In genomic region chr16:14974331-14974655, GRCh38 we compare ENCODE assay signal across 8 cellular contexts. TPM values are rescaled to one million over a fixed set of nuclear protein-coding genes. Genes with fewer than 3 reads are reported as not detected.
DNase-seq lines count a peak whose midpoint lies in the region; ATAC-seq and TF ChIP-seq lines count a peak whose summit lies in the region.
"Not testable (repeated sequence)": the region's sequence is repeated elsewhere in the genome, so short reads cannot be mapped to it uniquely, and the experiment has no call there.

No MANE protein-coding gene starts in this region.

- peak overlapping the region; percentile 89 to 96 (median 94) for H3K4me3 Mint-ChIP-seq in CD8-positive, alpha-beta memory T cell
- H3K4me3 Mint-ChIP-seq in activated naive CD8-positive, alpha-beta T cell treated with anti-CD3 and anti-CD28 coated beads, Interleukin-2, amount 10 ng/mL, durations not matched to agents 7 days and 5 days: peak overlapping the region; percentile 90

- not testable (repeated sequence) for DNase-seq in CD8-positive, alpha-beta memory T cell; activated naive CD8-positive, alpha-beta T cell treated with anti-CD3 and anti-CD28 coated beads, Interleukin-2, amount 10 ng/mL, durations not matched to agents 7 days and 5 days; testis
- DNase-seq in epithelial cell of esophagus (ENCODE audit: low read depth) (peak; percentile 61), kidney glomerular epithelial cell (lab: John Stamatoyannopoulos, UW) (peak; percentile 60)

- H3K9me3 ChIP-seq in CD8-positive, alpha-beta memory T cell (ENCODE audit: low read length); HUES6 (ENCODE audit: control insufficient read depth, insufficient read depth, low read depth, low read length); neutrophil; testis: not testable (repeated sequence)

- ATAC-seq in activated naive CD8-positive, alpha-beta T cell treated with anti-CD3 and anti-CD28 coated beads, Interleukin-2, amount 10 ng/mL, durations not matched to agents 7 days and 5 days (ENCODE audit: low read depth): not testable (repeated sequence)

- intact Hi-C loops in testis (cut with DNase I; ENCODE audit: low total_unique reads): not testable (repeated sequence)

- CTCF ChIA-PET in CD8-positive, alpha-beta memory T cell (lab: Charles Lee): interaction anchor here (1.0 kb wide), 1 partner anchor 48 kb away, joined by 3 read pairs; no protein-coding TSS in a partner anchor

- H3K27ac Mint-ChIP-seq in CD8-positive, alpha-beta memory T cell: peak overlapping the region; percentile 90 to 98 (median 93)
- peak overlapping the region; percentile 85 for H3K27ac Mint-ChIP-seq in activated naive CD8-positive, alpha-beta T cell treated with anti-CD3 and anti-CD28 coated beads, Interleukin-2, amount 10 ng/mL, durations not matched to agents 7 days and 5 days

- H3K27me3 ChIP-seq in CD8-positive, alpha-beta memory T cell (ENCODE audit: insufficient read depth, low read length, poor library complexity, severe bottlenecking); HUES6 (ENCODE audit: control insufficient read depth, insufficient read depth, low read length); neutrophil; testis: not testable (repeated sequence)

- peak overlapping the region; percentile 78 for H3K27ac ChIP-seq in CD8-positive, alpha-beta memory T cell (ENCODE audit: low read depth, low read length)
- not testable (repeated sequence) for H3K27ac ChIP-seq in HUES6 (ENCODE audit: low read depth, low read length)
- H3K27ac ChIP-seq in neutrophil: peak overlapping the region; percentile 90
- peak overlapping the region; percentile 90 to 98 for H3K27ac ChIP-seq in testis

- H3K4me3 ChIP-seq in CD8-positive, alpha-beta memory T cell (ENCODE audit: low read length): peak overlapping the region; percentile 81
- H3K4me3 ChIP-seq in HUES6 (ENCODE audit: low read depth, low read length): peak overlapping the region; percentile 98
- H3K4me3 ChIP-seq in epithelial cell of esophagus (ENCODE audit: low read length): peak overlapping the region; percentile 74
- peak overlapping the region; percentile 71 to 92 for H3K4me3 ChIP-seq in neutrophil (ENCODE audit: low read depth in 1 of 2, low read length in 1 of 2)
- peak overlapping the region; percentile 87 to 96 for H3K4me3 ChIP-seq in testis

- not testable (repeated sequence) for H3K9me3 Mint-ChIP-seq in CD8-positive, alpha-beta memory T cell; activated naive CD8-positive, alpha-beta T cell treated with anti-CD3 and anti-CD28 coated beads, Interleukin-2, amount 10 ng/mL, durations not matched to agents 7 days and 5 days

- POLR2A ChIA-PET in CD8-positive, alpha-beta memory T cell (lab: Charles Lee): interaction anchor here (0.6 kb wide), 1 partner anchor 39 kb away, joined by 4 read pairs; no protein-coding TSS in a partner anchor
- POLR2A ChIA-PET in activated naive CD8-positive, alpha-beta T cell treated with anti-CD3 and anti-CD28 coated beads, Interleukin-2, amount 10 ng/mL, durations not matched to agents 7 days and 5 days (lab: Charles Lee): interaction anchor here (0.8 kb wide), 1 partner anchor 81 kb away, joined by 4 read pairs; the partner anchor contains the start of gene NTAN1

- WGBS in testis, 2 donors: 5 to 6% methylated on average over 7 of the region's 7 CpGs

- H3K27me3 Mint-ChIP-seq in CD8-positive, alpha-beta memory T cell; activated naive CD8-positive, alpha-beta T cell treated with anti-CD3 and anti-CD28 coated beads, Interleukin-2, amount 10 ng/mL, durations not matched to agents 7 days and 5 days: not testable (repeated sequence)

- peaks cover 0 to 13% (median 0%) of the 10 kb centered on the region in 3 donors for H3K36me3 Mint-ChIP-seq in CD8-positive, alpha-beta memory T cell
- not testable (repeated sequence) for H3K36me3 Mint-ChIP-seq in activated naive CD8-positive, alpha-beta T cell treated with anti-CD3 and anti-CD28 coated beads, Interleukin-2, amount 10 ng/mL, durations not matched to agents 7 days and 5 days

- not testable (repeated sequence) for H3K36me3 ChIP-seq in CD8-positive, alpha-beta memory T cell (ENCODE audit: insufficient read depth, low read length); HUES6 (ENCODE audit: control insufficient read depth, insufficient read depth, low read length); neutrophil; testis (ENCODE audit: low read depth, missing control alignments)

- peaks cover 13% of the 10 kb centered on the region for H3K4me1 ChIP-seq in CD8-positive, alpha-beta memory T cell (ENCODE audit: insufficient read depth, low read length)
- not testable (repeated sequence) for H3K4me1 ChIP-seq in HUES6 (ENCODE audit: control insufficient read depth, insufficient read depth, low read length)
- H3K4me1 ChIP-seq in neutrophil (ENCODE audit: control insufficient read depth in 1 of 2, insufficient read depth in 1 of 2, low read depth in 1 of 2, low read length in 1 of 2) (peaks cover 16 to 24% of the 10 kb centered on the region in 2 experiments), testis (peaks cover 11% of the 10 kb centered on the region)

- H3K4me1 Mint-ChIP-seq in CD8-positive, alpha-beta memory T cell: peaks cover 18 to 30% (median 25%) of the 10 kb centered on the region in 3 donors
- H3K4me1 Mint-ChIP-seq in activated naive CD8-positive, alpha-beta T cell treated with anti-CD3 and anti-CD28 coated beads, Interleukin-2, amount 10 ng/mL, durations not matched to agents 7 days and 5 days: peaks cover 15% of the 10 kb centered on the region

- H3K9ac ChIP-seq in HUES6 (ENCODE audit: low read length): peak overlapping the region; percentile 87

- peak; percentile 35; the same call in 1 of the 2 replicates for TF ChIP-seq POLR2A in Raji (IDR thresholded peaks at IDR 0.05; ENCODE audit: insufficient read depth, low read depth, low read length)
- TF ChIP-seq POLR2A in testis (IDR thresholded peaks at IDR 0.05): not testable (repeated sequence)

- TF ChIP-seq CTCF in epithelial cell of esophagus (IDR thresholded peaks at IDR 0.05; ENCODE audit: insufficient read depth, low read depth, low read length, missing control alignments); neutrophil (IDR thresholded peaks at IDR 0.05); testis (IDR thresholded peaks at IDR 0.05): not testable (repeated sequence)

RNA-seq across cellular contexts. Expression of gene PDXDC1, which starts 0.5 kb away (rescaled TPM):
- total RNA-seq in CD8-positive, alpha-beta memory T cell: 10 to 100 TPM; 55.5 to 58.5 TPM
- 39.5 TPM for polyA plus RNA-seq in CD8-positive, alpha-beta memory T cell
- 10 to 100 TPM; 55.8 to 60.4 TPM for total RNA-seq in activated naive CD8-positive, alpha-beta T cell treated with anti-CD3 and anti-CD28 coated beads, Interleukin-2, amount 10 ng/mL, durations not matched to agents 7 days and 5 days
- total RNA-seq in testis: 100 to 1,000 TPM; 171 to 247 TPM
- polyA plus RNA-seq in testis (ENCODE audit: insufficient read depth, low read depth, low replicate concordance): 257 TPM

RNA-seq across cellular contexts. Expression of gene NPIPA1, which starts 37.0 kb away (rescaled TPM):
- total RNA-seq in CD8-positive, alpha-beta memory T cell: 10 to 100 TPM; 69.2 to 71.0 TPM
- 4.1 TPM for polyA plus RNA-seq in CD8-positive, alpha-beta memory T cell
- 100 to 1,000 TPM; 140 to 142 TPM for total RNA-seq in activated naive CD8-positive, alpha-beta T cell treated with anti-CD3 and anti-CD28 coated beads, Interleukin-2, amount 10 ng/mL, durations not matched to agents 7 days and 5 days
- total RNA-seq in testis: 100 to 1,000 TPM; 169 to 173 TPM
- polyA plus RNA-seq in testis (ENCODE audit: insufficient read depth, low read depth, low replicate concordance): 170 TPM
